Comparison of ENCODE assay signal across 8 cellular contexts in the genomic region with DNA sequence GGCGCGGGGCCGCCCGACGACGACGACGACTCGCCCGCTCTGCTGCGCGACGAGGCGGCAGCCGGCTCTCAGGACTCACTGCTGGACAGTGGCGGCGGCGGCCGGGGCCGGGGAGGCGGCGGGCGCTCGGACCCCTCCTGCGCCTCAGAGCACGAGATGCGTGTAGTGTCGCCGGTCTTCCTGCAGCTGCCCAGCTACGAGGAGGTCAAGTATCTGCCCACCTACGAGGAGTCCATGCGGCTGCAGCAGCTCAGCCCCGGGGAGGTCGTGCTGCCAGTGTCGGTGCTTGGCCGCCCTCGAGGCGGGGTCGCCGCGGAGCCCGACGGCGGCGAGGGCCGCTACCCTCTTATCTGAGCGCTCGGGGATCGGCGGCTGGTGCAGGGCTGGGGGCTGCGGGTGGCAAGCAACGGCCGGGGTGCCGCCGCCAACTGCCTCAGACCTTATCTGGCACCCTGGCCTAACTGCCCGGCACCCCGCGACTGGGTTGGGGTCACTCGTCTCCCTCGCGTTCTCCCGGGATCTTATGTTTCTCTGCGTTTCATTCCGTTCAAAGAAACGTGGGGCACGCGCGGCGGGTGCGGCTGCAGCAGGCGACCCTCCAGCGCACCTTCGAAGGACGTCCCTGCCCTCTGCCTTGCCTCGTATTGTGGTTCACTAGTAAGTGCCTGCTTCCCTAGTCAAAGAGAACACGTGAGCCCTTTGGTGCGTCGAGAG. TPM values are rescaled to one million over a fixed set of nuclear protein-coding genes. Genes with fewer than 3 reads are reported as not detected.
A peak's percentile ranks its signal among the peaks of the same experiment; 100 is the strongest.
DNase-seq lines count a peak whose midpoint lies in the region; ATAC-seq, FAIRE-seq and TF ChIP-seq lines count a peak whose summit lies in the region.

No MANE protein-coding gene starts in this region.

- 2 to 3% methylated on average over 14 to 78 of the region's 78 CpGs for WGBS in endodermal cell (ENCODE audit: insufficient coverage in 1 of 2, insufficient read length in 1 of 2), 2 experiments

- H3K9me3 ChIP-seq in SJSA1 (replicated peaks) (0 out of 2 replicates have a peak, but pooled peaks cover 6% of the 10 kb centered on the region), endodermal cell (ENCODE audit: control insufficient read depth, low read length) (no peaks in the 10 kb centered on the region)

- H3K36me3 ChIP-seq in BJ (ENCODE audit: control insufficient read depth, insufficient read depth, low read length) (no peaks in the 10 kb centered on the region), SJSA1 (0 out of 2 replicates have a peak, but pooled peaks cover 4% of the 10 kb centered on the region), endodermal cell (ENCODE audit: control insufficient read depth, insufficient read depth, low read length) (no peaks in the 10 kb centered on the region)

- CTCF ChIA-PET in BJ (lab: Yijun Ruan, JAX), result interaction anchor here (0.7 to 1.8 kb wide), 3 partner anchors 10 to 191 kb away, joined by 3 to 7 read pairs (median 3); no protein-coding TSS in a partner anchor

- no peak overlapping the region for H3K9ac ChIP-seq in endodermal cell (ENCODE audit: extremely low read depth, low read length, poor library complexity, severe bottlenecking)

- H3K4me3 ChIP-seq in BJ (ENCODE audit: low read depth, low read length), result peak overlapping the region; percentile 46
- H3K4me3 ChIP-seq in SJSA1, result peak overlapping the region; percentile 46
- H3K4me3 ChIP-seq in endodermal cell (ENCODE audit: low read length), result peak overlapping the region; percentile 69

- ATAC-seq in GM18519 (IDR thresholded peaks at IDR 0.05; ENCODE audit: low FRiP score, unreplicated experiment) (peak; percentile 14), HG03097 (IDR thresholded peaks at IDR 0.05; ENCODE audit: low FRiP score, unreplicated experiment) (peak; percentile 28), natural killer cell (peak in 2 of 3 donors; percentile 43 to 49)

- H3K27me3 ChIP-seq in BJ (ENCODE audit: control insufficient read depth, insufficient read depth, low read length) (peaks cover 21% of the 10 kb centered on the region), SJSA1 (replicated peaks) (peaks cover 61% of the 10 kb centered on the region), endodermal cell (ENCODE audit: control insufficient read depth, insufficient read depth, low read length, poor library complexity, severe bottlenecking) (peaks cover 61% of the 10 kb centered on the region)

- peaks cover 9% of the 10 kb centered on the region for H3K4me1 Mint-ChIP-seq in endodermal cell
- peaks cover 11 to 15% of the 10 kb centered on the region in 2 donors for H3K4me1 Mint-ChIP-seq in natural killer cell

- H3K4me1 ChIP-seq in SJSA1 (replicated peaks) (peaks cover 17% of the 10 kb centered on the region), endodermal cell (ENCODE audit: control insufficient read depth, insufficient read depth, low read length) (no peaks in the 10 kb centered on the region)

- H3K9me3 Mint-ChIP-seq in endodermal cell (no peaks in the 10 kb centered on the region), natural killer cell (no peaks in the 10 kb centered on the region)

- H3K27ac ChIP-seq in SJSA1 (no peak overlapping the region), endodermal cell (ENCODE audit: low read depth, low read length) (no peak overlapping the region)

- FAIRE-seq in RCC 7860 (lab: Jason Lieb, UNC), result no peak

- H3K27me3 Mint-ChIP-seq in endodermal cell (ENCODE audit: insufficient read depth) (peaks cover 73% of the 10 kb centered on the region), natural killer cell (ENCODE audit: low read depth in 2 of 2) (peaks cover 36 to 47% of the 10 kb centered on the region in 2 donors)

- POLR2A ChIA-PET in BJ (lab: Charles Lee), result no interaction called here

- peak overlapping the region; percentile 60 for H3K4me3 Mint-ChIP-seq in endodermal cell
- peak overlapping the region; percentile 89 for H3K4me3 Mint-ChIP-seq in natural killer cell

- DNase-seq in BJ (ENCODE audit: low read depth) (no peak), SJSA1 (ENCODE audit: low read depth in 1 of 2, low spot score in 2 of 2) (peak in 1 of 2 experiments; percentile 4), endodermal cell (peak; percentile 82), natural killer cell (no peak), glomerular visceral epithelial cell (ENCODE audit: extremely low spot score) (no peak), RCC 7860 (ENCODE audit: low spot score) (no peak)

- H3K27ac Mint-ChIP-seq in endodermal cell (no peak overlapping the region), natural killer cell (no peak overlapping the region)

- TF ChIP-seq CTCF in BJ (IDR thresholded peaks at IDR 0.05; ENCODE audit: insufficient read depth, low read depth, low read length) (no peak), endodermal cell (conservative IDR thresholded peaks at IDR 0.05) (no peak), natural killer cell (IDR thresholded peaks at IDR 0.05) (no peak)

- no peaks in the 10 kb centered on the region for H3K36me3 Mint-ChIP-seq in endodermal cell (ENCODE audit: low read depth)
- H3K36me3 Mint-ChIP-seq in natural killer cell, result no peaks in the 10 kb centered on the region

- intact Hi-C loops in natural killer cell (cut with micrococcal nuclease), result no loop called here

RNA-seq across cellular contexts. Expression of gene C3orf80, which starts 1.0 kb away (rescaled TPM):
- polyA plus RNA-seq in BJ (2011; rRNA removed), result 0.11 and 0.12 TPM in 2 replicates
- polyA minus RNA-seq in BJ (2011; rRNA and poly(A)+ RNA removed), result 0.09 TPM in 1 of 2 replicates, not detected in the other
- not detected in 2 replicates for total RNA-seq in SJSA1 (2014; rRNA removed; shearing (Covaris generic))
- total RNA-seq in endodermal cell (under 1 TPM in 1 of 2 donors, not detected in 1; 0.24 TPM), natural killer cell (not detected)
- polyA plus RNA-seq in endodermal cell (2013, experiment 1 of 2), result 0.43 TPM
- polyA plus RNA-seq in endodermal cell (2013, experiment 2 of 2), result 0.46 TPM
